Comparison of ENCODE assay signal across 32 cellular contexts in the genomic region with DNA sequence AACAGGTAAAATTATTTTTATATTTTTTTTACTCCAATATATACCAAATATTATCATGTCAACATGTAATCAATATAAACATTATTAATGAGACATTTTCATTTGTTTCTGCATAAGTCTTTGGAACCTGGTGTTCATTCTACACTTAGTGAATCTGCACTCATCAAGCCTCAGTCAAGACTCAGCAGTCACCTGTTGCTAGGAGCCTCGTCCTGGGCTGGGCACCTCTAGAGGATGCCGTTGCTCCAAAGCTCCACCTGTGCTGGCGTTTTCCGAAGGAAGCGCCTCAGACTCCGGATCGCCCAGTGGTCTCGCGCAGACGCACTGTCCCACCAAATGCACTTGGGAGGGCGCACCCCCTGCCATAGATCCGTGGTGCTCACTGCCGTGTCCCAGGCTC.
"Had no signal": no experiment of that assay in that cellular context is flagged by ENCODE, and none has a peak within 500 bp of the region (broad histone marks: within the 10 kb centered on the region; RNA-seq: fewer than 3 reads in every experiment).

No MANE protein-coding gene starts in this region.

- FAIRE-seq: astrocyte, bronchial epithelial cell, colon had no signal

- H3K9me3 ChIP-seq: adrenal gland, ascending aorta, body of pancreas, breast epithelium had no signal

- H3K27me3 ChIP-seq: adrenal gland, ascending aorta, brain microvascular endothelial cell had no signal

- DNase-seq: activated effector memory CD4-positive, alpha-beta T cell treated with anti-CD3 and anti-CD28 coated beads, Interleukin-2, amount 50 U/mL, for 16 hours; activated effector memory CD4-positive, alpha-beta T cell treated with Interleukin-2 at 50 U/mL for 16 hours; activated gamma-delta T cell; activated gamma-delta T cell treated with Interleukin-2 at 50 U/mL for 16 hours; activated naive CD4-positive, alpha-beta T cell; activated naive CD4-positive, alpha-beta T cell treated with anti-CD3 and anti-CD28 coated beads for 36 hours; activated naive CD4-positive, alpha-beta T cell treated with anti-CD3 and anti-CD28 coated beads, Interleukin-2, amount 10 ng/mL, durations not matched to agents 7 days and 5 days; activated naive CD4-positive, alpha-beta T cell treated with anti-CD3 and anti-CD28 coated beads, Interleukin-2, amount 50 U/mL, for 16 hours; activated naive CD4-positive, alpha-beta T cell treated with Interleukin-2 at 50 U/mL for 16 hours; activated naive CD8-positive, alpha-beta T cell treated with anti-CD3 and anti-CD28 coated beads for 36 hours; activated naive CD8-positive, alpha-beta T cell treated with anti-CD3 and anti-CD28 coated beads, Interleukin-2, amount 10 ng/mL, durations not matched to agents 7 days and 5 days; activated naive CD8-positive, alpha-beta T cell treated with anti-CD3 and anti-CD28 coated beads, Interleukin-2, amount 50 U/mL, for 24 hours; activated T-cell treated with anti-CD3 and anti-CD28 coated beads, Interleukin-2, amount 50 U/mL, for 4 hours; activated T-cell treated with anti-CD3 and anti-CD28 coated beads, Interleukin-2, amount 50 U/mL, for 48 hours; activated T-cell treated with anti-CD3 and anti-CD28 coated beads, Interleukin-2, amount 50 U/mL, for 72 hours; adrenal gland; amniotic stem cell; amygdala; anterior cingulate cortex; aorta; body of pancreas; brain microvascular endothelial cell; central memory CD4-positive, alpha-beta T cell; cerebellar nuclear complex had no signal

- H3K4me1 ChIP-seq: adrenal gland, ascending aorta, body of pancreas, breast epithelium had no signal

- H3K36me3 ChIP-seq: adrenal gland, ascending aorta, brain microvascular endothelial cell, breast epithelium, cardiac muscle cell had no signal

- ATAC-seq: activated naive CD4-positive, alpha-beta T cell treated with anti-CD3 and anti-CD28 coated beads, Interleukin-2, amount 50 U/mL, for 72 hours; activated naive CD8-positive, alpha-beta T cell treated with anti-CD3 and anti-CD28 coated beads, Interleukin-2, amount 50 U/mL, for 24 hours; activated T-cell treated with anti-CD3 and anti-CD28 coated beads, Interleukin-2, amount 50 U/mL, for 4 hours; activated T-cell treated with anti-CD3 and anti-CD28 coated beads, Interleukin-2, amount 50 U/mL, for 72 hours; activated T-helper 17 cell treated with anti-CD3 and anti-CD28 coated beads, Interleukin-2, amount 50 U/mL, for 72 hours; body of pancreas had no signal

- H3K27ac ChIP-seq: adrenal gland, ascending aorta, body of pancreas, brain microvascular endothelial cell, breast epithelium, cardiac muscle cell had no signal

- H3K4me3 ChIP-seq: adrenal gland, ascending aorta, body of pancreas, breast epithelium, cardiac muscle cell had no signal
